8 cellular contexts compared by ENCODE assay signal in the genomic region with DNA sequence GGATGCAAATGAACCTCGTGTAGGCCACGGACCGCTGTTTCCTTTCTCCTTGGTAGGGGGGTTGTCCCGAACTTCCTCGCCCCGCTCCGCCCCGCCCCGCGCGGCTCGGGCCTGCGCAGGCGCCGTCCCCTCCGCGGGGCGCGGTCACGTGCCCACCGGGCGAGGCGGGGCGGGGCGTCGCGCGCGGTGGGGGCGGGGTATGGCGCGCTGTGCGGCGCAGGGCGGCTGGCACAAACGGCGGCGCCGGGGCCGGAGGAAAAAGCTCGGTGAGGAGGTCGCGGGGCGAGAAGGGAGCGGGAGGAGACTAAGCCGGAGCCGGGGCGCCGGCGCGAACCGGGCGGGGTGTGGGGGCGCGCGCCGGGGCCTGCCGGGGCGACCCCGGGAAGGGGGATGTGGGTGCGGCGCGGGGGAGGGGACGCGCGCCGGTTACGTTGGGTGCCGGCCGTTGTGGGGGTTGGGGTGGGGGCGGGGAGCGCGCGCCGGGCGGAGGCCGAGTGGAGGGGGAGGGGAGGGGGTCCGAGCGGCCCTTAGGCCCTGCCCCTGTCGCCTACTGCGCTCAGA. TPM values are rescaled to one million over a fixed set of nuclear protein-coding genes. Genes with fewer than 3 reads are reported as not detected.
A peak's percentile ranks its signal among the peaks of the same experiment; 100 is the strongest.
DNase-seq lines count a peak whose midpoint lies in the region; FAIRE-seq and TF ChIP-seq lines count a peak whose summit lies in the region.

A gene (plus strand): TSS at position 195 of the 561 bp plus-strand sequence. CDS start 1,382 bp downstream, outside the sequence.

- H2BK20ac ChIP-seq in H1 (ENCODE audit: low read length), result no peak within 1 kb of the TSS

- no peak for TF ChIP-seq CTCF in GM06990 (IDR thresholded peaks at IDR 0.05; ENCODE audit: insufficient read depth, low read length, poor library complexity, severe bottlenecking)
- no peak for TF ChIP-seq CTCF in H1 (IDR thresholded peaks at IDR 0.05; ENCODE audit: control extremely low read depth in 1 of 3, insufficient read depth in 1 of 3, low read depth in 1 of 3, low read length in 3 of 3)

- peak within 1 kb of the TSS; percentile 78 for H3K18ac ChIP-seq in H1 (ENCODE audit: extremely low read depth, low read length)

- peaks cover 22% of the 10 kb centered on the region for H3K79me1 ChIP-seq in H1 (ENCODE audit: low read depth, low read length)

- H3K4me1 ChIP-seq in NT2/D1 (ENCODE audit: insufficient read depth, insufficient read length) (peaks cover 26% of the 10 kb centered on the region), H1 (replicated peaks in 1 of 4; ENCODE audit: control insufficient read depth in 3 of 4, insufficient read depth in 4 of 4, low read length in 3 of 4) (peaks cover 0 to 39% (median 23%) of the 10 kb centered on the region in 4 experiments; a peak in 6 of 7 replicates), muscle layer of colon (ENCODE audit: insufficient read depth, low read length) (peaks cover 38% of the 10 kb centered on the region)

- H2AK5ac ChIP-seq in H1 (ENCODE audit: low read depth, low read length), result peak within 1 kb of the TSS; percentile 83; the same call in 1 of the 2 replicates

- DNase-seq in GM06990 (ENCODE audit: extremely low read depth, insufficient read length) (no peak), H54 (ENCODE audit: insufficient read length, low spot score) (peak; percentile 30), NT2/D1 (ENCODE audit: low read depth, low spot score) (no peak), H1 (ENCODE audit: low read depth in 1 of 2, low spot score in 2 of 2) (no peak), CD1c-positive myeloid dendritic cell (ENCODE audit: extremely low spot score) (no peak), NCI-H2107 (lab: John Stamatoyannopoulos, UW) (no peak)
- no peak for DNase-seq in stimulated activated CD4-positive, alpha-beta T cell treated with anti-CD3 and anti-CD28 coated beads, Interleukin-2, amount 100 ng/mL, for 24 hours

- H2BK120ac ChIP-seq in H1 (replicated peaks; ENCODE audit: low read depth, low read length), result no peak within 1 kb of the TSS

- no peak for TF ChIP-seq EP300 in H1 (IDR thresholded peaks at IDR 0.05; ENCODE audit: borderline replicate concordance in 1 of 2, low read depth in 2 of 2, low read length in 2 of 2)

- no peak within 1 kb of the TSS for H3K4ac ChIP-seq in H1 (replicated peaks; ENCODE audit: insufficient read length, low read depth, low read length)

- no peaks in the 10 kb centered on the region for H3K9me3 ChIP-seq in NT2/D1 (ENCODE audit: insufficient read depth, low read length)
- no peaks in the 10 kb centered on the region for H3K9me3 ChIP-seq in H1 (ENCODE audit: insufficient read depth in 2 of 2, low read depth in 1 of 2, low read length in 1 of 2)
- no peaks in the 10 kb centered on the region for H3K9me3 ChIP-seq in muscle layer of colon (ENCODE audit: low read length)

- H2BK5ac ChIP-seq in H1 (ENCODE audit: low read depth, low read length), result peak within 1 kb of the TSS; percentile 82

- TF ChIP-seq POLR2A in H54 (IDR thresholded peaks at IDR 0.05; ENCODE audit: low read depth, low read length), result peak; percentile 77
- peak in 1 of 2 experiments; percentile 62; a peak in 1 of 3 replicates for TF ChIP-seq POLR2A in H1 (IDR thresholded peaks at IDR 0.05; ENCODE audit: control extremely low read depth in 1 of 2, low read depth in 2 of 2, low read length in 2 of 2)

- FAIRE-seq in H54 (lab: Jason Lieb, UNC) (no peak), H1 (lab: Jason Lieb, UNC) (no peak)

- H3K14ac ChIP-seq in H1 (ENCODE audit: insufficient read length), result no peak within 1 kb of the TSS

- H2AFZ ChIP-seq in H1 (ENCODE audit: low read length), result peak within 1 kb of the TSS; percentile 47; the same call in 1 of the 2 replicates

- peak within 1 kb of the TSS; percentile 61 for H4K91ac ChIP-seq in H1 (replicated peaks; ENCODE audit: insufficient read length, low read length)

- peak within 1 kb of the TSS; percentile 3 for H3K56ac ChIP-seq in H1 (replicated peaks; ENCODE audit: insufficient read length, low read depth, low read length)

- 10% methylated on average over 2 of the region's 81 CpGs; no CpG with 5 or more reads in 1 of the 2 experiments for WGBS in H1 (ENCODE audit: extremely low coverage in 1 of 2, insufficient coverage in 1 of 2, insufficient read length in 1 of 2, insufficient replicate concordance in 2 of 2, low coverage in 1 of 2, low lambda C conversion rate in 2 of 2, missing lambda C conversion rate in 1 of 2), 2 experiments

- peak within 1 kb of the TSS; percentile 67 to 91 for H3K4me2 ChIP-seq in H1 (ENCODE audit: insufficient read depth in 1 of 2, low read depth in 2 of 2, low read length in 2 of 2)

- H4K5ac ChIP-seq in H1 (ENCODE audit: insufficient read length, low read depth, low read length), result peak within 1 kb of the TSS; percentile 53

- CTCF ChIA-PET in H1 (lab: Charles Lee; ENCODE audit: partially characterized antibody), result interaction anchor here (0.6 to 4.0 kb wide), 10 partner anchors 8 to 153 kb away, joined by 3 to 29 read pairs (median 6); a partner anchor contains a TSS

- H2BK12ac ChIP-seq in H1 (ENCODE audit: low read depth, low read length), result peak within 1 kb of the TSS; percentile 39

- peak within 1 kb of the TSS; percentile 95; the same call in 1 of the 2 replicates for H4K8ac ChIP-seq in H1 (ENCODE audit: extremely low read depth, insufficient read depth, low read length)

- no peaks in the 10 kb centered on the region for H3K27me3 ChIP-seq in GM06990 (replicated peaks; ENCODE audit: control insufficient read depth, insufficient read depth, low read length)
- H3K27me3 ChIP-seq in NT2/D1 (ENCODE audit: insufficient read depth, insufficient read length), result no peaks in the 10 kb centered on the region
- no peaks in the 10 kb centered on the region for H3K27me3 ChIP-seq in H1 (replicated peaks in 1 of 4; ENCODE audit: control insufficient read depth in 3 of 4, extremely low read depth in 1 of 4, insufficient read depth in 3 of 4, low read length in 3 of 4)
- no peaks in the 10 kb centered on the region for H3K27me3 ChIP-seq in muscle layer of colon (ENCODE audit: control insufficient read depth in 1 of 2, insufficient read depth in 2 of 2, low read length in 2 of 2)

- H3K36me3 ChIP-seq in GM06990 (ENCODE audit: control insufficient read depth, insufficient read depth, low read length) (peaks cover 15% of the 10 kb centered on the region), NT2/D1 (ENCODE audit: insufficient read depth, insufficient read length, low read length) (peaks cover 37% of the 10 kb centered on the region), H1 (ENCODE audit: control insufficient read depth in 2 of 4, insufficient read depth in 4 of 4, low read length in 3 of 4) (peaks cover 3 to 28% (median 6%) of the 10 kb centered on the region in 4 experiments; a peak in 6 of 8 replicates), muscle layer of colon (ENCODE audit: insufficient read depth, low read length) (peaks cover 11% of the 10 kb centered on the region)

- H3K4me3 ChIP-seq in GM06990 (replicated peaks; ENCODE audit: low read depth, low read length) (peak within 1 kb of the TSS; percentile 93), NT2/D1 (ENCODE audit: insufficient read length, low read depth) (peak within 1 kb of the TSS; percentile 71), H1 (ENCODE audit: extremely low read depth in 1 of 4, insufficient read depth in 2 of 4, low read depth in 3 of 4, low read length in 4 of 4) (peak within 1 kb of the TSS; percentile 90 to 99 (median 92)), muscle layer of colon (ENCODE audit: low read depth in 1 of 2, low read length in 2 of 2) (peak within 1 kb of the TSS; percentile 63 to 75)

- TF ChIP-seq RAD21 in H1 (IDR thresholded peaks at IDR 0.05 in 1 of 2, conservative IDR thresholded peaks at IDR 0.05 in 1 of 2; ENCODE audit: low read depth in 2 of 2, low read length in 2 of 2), result no peak

- H3K9ac ChIP-seq in NT2/D1 (ENCODE audit: insufficient read length, low read depth) (peak within 1 kb of the TSS; percentile 85), H1 (replicated peaks in 1 of 4; ENCODE audit: extremely low read depth in 1 of 4, low read depth in 3 of 4, low read length in 3 of 4) (peak within 1 kb of the TSS; percentile 79 to 91 (median 88)), muscle layer of colon (ENCODE audit: low read length) (peak within 1 kb of the TSS; percentile 60)

- peaks cover 25 to 34% of the 10 kb centered on the region in 2 experiments for H4K20me1 ChIP-seq in H1 (replicated peaks in 1 of 2; ENCODE audit: control insufficient read depth in 1 of 2, insufficient read depth in 2 of 2, low read length in 2 of 2)

- peaks cover 14 to 47% of the 10 kb centered on the region in 2 experiments for H3K79me2 ChIP-seq in H1 (ENCODE audit: control insufficient read depth in 1 of 2, insufficient read depth in 2 of 2, low read length in 2 of 2)

- H3K23ac ChIP-seq in H1 (ENCODE audit: insufficient read length), result no peak within 1 kb of the TSS

- POLR2A ChIA-PET in H1 (lab: Charles Lee; ENCODE audit: partially characterized antibody), result interaction anchor here (0.5 to 15.7 kb wide), 21 partner anchors 8 to 411 kb away, joined by 3 to 241 read pairs (median 6); a partner anchor contains a TSS

- peak within 1 kb of the TSS; percentile 92 for H3K27ac ChIP-seq in H1 (ENCODE audit: low read depth, low read length)
- peak within 1 kb of the TSS; percentile 90 for H3K27ac ChIP-seq in muscle layer of colon (ENCODE audit: low read depth, low read length)

- H3K23me2 ChIP-seq in H1 (ENCODE audit: low read depth, low read length), result peaks cover 6% of the 10 kb centered on the region

- H2BK15ac ChIP-seq in H1 (ENCODE audit: low read length), result no peak within 1 kb of the TSS

TF ChIP-seq in H1, 55 proteins besides CTCF, POLR2A, EP300 and RAD21 (continues in another document):
- TF ChIP-seq, protein P1, sequence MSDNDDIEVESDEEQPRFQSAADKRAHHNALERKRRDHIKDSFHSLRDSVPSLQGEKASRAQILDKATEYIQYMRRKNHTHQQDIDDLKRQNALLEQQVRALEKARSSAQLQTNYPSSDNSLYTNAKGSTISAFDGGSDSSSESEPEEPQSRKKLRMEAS (IDR thresholded peaks at IDR 0.05), result peak; percentile 79
- TF ChIP-seq, protein P2, sequence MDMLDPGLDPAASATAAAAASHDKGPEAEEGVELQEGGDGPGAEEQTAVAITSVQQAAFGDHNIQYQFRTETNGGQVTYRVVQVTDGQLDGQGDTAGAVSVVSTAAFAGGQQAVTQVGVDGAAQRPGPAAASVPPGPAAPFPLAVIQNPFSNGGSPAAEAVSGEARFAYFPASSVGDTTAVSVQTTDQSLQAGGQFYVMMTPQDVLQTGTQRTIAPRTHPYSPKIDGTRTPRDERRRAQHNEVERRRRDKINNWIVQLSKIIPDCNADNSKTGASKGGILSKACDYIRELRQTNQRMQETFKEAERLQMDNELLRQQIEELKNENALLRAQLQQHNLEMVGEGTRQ (IDR thresholded peaks at IDR 0.05; ENCODE audit: low read length), result peak; percentile 81

RNA-seq across cellular contexts. Expression of the gene that starts here (rescaled TPM):
- 101 and 103 TPM in 2 replicates for total RNA-seq in H1 (2021; fragmentation: NEBNext Ultra II Directional; extraction: Animal tissue kit (Norgen Biotek cat#: 25700))
- polyA plus RNA-seq in H1 (2011; rRNA removed), result 86.9 and 101 TPM in 2 replicates
- polyA plus RNA-seq in H1 (2011; cell fraction: cytosol; rRNA removed), result 92.3 TPM
- 115 TPM for polyA plus RNA-seq in H1 (2011; cell fraction: nucleus; rRNA removed)
- 67.8 to 136 TPM (median 115 TPM) in 4 replicates for polyA plus RNA-seq in H1 (2012, experiment 1 of 2)
- 88.1 TPM for polyA plus RNA-seq in H1 (2012, experiment 2 of 2)
- polyA plus RNA-seq in H1 (2013, experiment 1 of 2), result 71.6 TPM
- 70.0 TPM for polyA plus RNA-seq in H1 (2013, experiment 2 of 2)
- 53.1 and 75.3 TPM in 2 replicates for polyA minus RNA-seq in H1 (2011; rRNA and poly(A)+ RNA removed)
- 54.2 TPM for polyA minus RNA-seq in H1 (2011; cell fraction: cytosol; rRNA and poly(A)+ RNA removed)
- 66.5 TPM for polyA minus RNA-seq in H1 (2011; cell fraction: nucleus; rRNA and poly(A)+ RNA removed)
